2 cellular contexts compared by ENCODE assay signal in the genomic region with DNA sequence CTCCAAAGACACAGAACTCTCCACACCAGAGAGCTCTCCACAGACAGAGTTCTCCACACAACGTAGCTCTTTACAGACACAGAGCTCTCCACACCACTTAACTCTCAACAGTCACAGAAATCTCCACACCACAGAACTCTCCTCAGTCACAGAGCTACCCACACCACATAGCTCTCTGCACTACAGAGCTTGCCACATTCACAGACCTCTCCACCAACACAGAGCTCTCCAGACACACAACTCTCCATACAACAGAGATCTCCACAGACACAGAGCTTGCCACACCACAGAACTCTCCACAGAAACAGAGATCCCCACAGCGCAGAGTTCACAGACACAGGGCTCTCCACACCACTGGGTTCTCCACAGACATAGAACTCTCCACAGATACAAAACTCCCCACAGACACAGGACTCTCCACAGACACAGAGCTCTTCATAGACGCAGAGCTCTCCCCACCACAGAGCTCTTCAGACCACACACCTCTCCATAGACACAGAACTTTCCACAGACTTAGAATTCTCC.
TF ChIP-seq lines count a peak whose summit lies in the region.

No MANE protein-coding gene starts in this region.

TF ChIP-seq in WTC11, 78 proteins besides CTCF, POLR2A, EP300 and RAD21 (continued from another document):
- TF ChIP-seq, protein P1, sequence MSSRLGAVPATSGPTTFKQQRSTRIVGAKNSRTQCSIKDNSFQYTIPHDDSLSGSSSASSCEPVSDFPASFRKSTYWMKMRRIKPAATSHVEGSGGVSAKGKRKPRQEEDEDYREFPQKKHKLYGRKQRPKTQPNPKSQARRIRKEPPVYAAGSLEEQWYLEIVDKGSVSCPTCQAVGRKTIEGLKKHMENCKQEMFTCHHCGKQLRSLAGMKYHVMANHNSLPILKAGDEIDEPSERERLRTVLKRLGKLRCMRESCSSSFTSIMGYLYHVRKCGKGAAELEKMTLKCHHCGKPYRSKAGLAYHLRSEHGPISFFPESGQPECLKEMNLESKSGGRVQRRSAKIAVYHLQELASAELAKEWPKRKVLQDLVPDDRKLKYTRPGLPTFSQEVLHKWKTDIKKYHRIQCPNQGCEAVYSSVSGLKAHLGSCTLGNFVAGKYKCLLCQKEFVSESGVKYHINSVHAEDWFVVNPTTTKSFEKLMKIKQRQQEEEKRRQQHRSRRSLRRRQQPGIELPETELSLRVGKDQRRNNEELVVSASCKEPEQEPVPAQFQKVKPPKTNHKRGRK (CRISPR knock-in tag; IDR thresholded peaks at IDR 0.05; ENCODE audit: borderline replicate concordance): no peak
- TF ChIP-seq HMGA2 (CRISPR knock-in tag; IDR thresholded peaks at IDR 0.05): no peak
- TF ChIP-seq TEAD1 (CRISPR knock-in tag; IDR thresholded peaks at IDR 0.05): no peak
- no peak for TF ChIP-seq TCF7 (CRISPR knock-in tag; IDR thresholded peaks at IDR 0.05; ENCODE audit: low read depth)
- TF ChIP-seq, protein P2, sequence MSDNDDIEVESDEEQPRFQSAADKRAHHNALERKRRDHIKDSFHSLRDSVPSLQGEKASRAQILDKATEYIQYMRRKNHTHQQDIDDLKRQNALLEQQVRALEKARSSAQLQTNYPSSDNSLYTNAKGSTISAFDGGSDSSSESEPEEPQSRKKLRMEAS (CRISPR knock-in tag; IDR thresholded peaks at IDR 0.05): no peak
- TF ChIP-seq, protein P3, sequence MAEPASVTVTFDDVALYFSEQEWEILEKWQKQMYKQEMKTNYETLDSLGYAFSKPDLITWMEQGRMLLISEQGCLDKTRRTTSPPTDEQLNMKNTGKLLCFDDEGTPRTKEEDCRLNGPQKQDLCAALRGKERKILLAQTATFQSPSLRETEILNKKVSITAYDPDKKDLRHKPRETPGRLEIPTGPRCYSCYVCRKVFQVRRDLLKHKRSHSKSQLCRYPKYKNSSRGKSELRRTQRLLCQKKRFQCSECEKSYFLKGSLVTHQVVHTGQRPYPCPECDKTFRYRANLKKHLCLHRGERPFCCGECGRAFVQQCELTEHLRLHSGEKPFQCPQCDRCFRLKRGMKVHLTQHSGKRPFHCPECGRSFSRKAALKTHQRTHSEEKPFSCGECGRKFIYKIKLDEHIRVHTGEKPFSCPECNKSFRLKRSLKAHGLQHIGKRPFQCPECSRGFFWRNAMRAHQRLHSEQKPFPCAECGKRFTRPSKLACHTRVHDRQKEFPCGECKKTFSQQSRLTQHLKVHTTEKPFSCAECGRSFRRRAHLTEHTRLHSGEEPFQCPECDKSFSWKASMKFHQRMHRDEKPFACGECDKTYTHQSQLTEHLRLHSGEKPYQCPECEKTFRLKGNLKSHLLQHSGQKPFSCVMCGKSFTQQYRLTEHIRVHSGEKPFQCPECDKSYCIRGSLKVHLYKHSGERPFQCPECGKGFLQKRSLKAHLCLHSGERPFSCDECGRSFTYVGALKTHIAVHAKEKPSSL (CRISPR knock-in tag; conservative IDR thresholded peaks at IDR 0.05): no peak
- TF ChIP-seq NR3C1 (CRISPR knock-in tag; conservative IDR thresholded peaks at IDR 0.05; ENCODE audit: low read depth): no peak
TF ChIP-seq in WTC11: peak in this region for 0.

TF ChIP-seq in GM23338, 12 proteins besides CTCF, POLR2A, EP300 and RAD21 (continued from another document):
- no peak for TF ChIP-seq EZH2 (IDR thresholded peaks at IDR 0.05; ENCODE audit: low read depth, unreplicated experiment)
- TF ChIP-seq, protein P4, sequence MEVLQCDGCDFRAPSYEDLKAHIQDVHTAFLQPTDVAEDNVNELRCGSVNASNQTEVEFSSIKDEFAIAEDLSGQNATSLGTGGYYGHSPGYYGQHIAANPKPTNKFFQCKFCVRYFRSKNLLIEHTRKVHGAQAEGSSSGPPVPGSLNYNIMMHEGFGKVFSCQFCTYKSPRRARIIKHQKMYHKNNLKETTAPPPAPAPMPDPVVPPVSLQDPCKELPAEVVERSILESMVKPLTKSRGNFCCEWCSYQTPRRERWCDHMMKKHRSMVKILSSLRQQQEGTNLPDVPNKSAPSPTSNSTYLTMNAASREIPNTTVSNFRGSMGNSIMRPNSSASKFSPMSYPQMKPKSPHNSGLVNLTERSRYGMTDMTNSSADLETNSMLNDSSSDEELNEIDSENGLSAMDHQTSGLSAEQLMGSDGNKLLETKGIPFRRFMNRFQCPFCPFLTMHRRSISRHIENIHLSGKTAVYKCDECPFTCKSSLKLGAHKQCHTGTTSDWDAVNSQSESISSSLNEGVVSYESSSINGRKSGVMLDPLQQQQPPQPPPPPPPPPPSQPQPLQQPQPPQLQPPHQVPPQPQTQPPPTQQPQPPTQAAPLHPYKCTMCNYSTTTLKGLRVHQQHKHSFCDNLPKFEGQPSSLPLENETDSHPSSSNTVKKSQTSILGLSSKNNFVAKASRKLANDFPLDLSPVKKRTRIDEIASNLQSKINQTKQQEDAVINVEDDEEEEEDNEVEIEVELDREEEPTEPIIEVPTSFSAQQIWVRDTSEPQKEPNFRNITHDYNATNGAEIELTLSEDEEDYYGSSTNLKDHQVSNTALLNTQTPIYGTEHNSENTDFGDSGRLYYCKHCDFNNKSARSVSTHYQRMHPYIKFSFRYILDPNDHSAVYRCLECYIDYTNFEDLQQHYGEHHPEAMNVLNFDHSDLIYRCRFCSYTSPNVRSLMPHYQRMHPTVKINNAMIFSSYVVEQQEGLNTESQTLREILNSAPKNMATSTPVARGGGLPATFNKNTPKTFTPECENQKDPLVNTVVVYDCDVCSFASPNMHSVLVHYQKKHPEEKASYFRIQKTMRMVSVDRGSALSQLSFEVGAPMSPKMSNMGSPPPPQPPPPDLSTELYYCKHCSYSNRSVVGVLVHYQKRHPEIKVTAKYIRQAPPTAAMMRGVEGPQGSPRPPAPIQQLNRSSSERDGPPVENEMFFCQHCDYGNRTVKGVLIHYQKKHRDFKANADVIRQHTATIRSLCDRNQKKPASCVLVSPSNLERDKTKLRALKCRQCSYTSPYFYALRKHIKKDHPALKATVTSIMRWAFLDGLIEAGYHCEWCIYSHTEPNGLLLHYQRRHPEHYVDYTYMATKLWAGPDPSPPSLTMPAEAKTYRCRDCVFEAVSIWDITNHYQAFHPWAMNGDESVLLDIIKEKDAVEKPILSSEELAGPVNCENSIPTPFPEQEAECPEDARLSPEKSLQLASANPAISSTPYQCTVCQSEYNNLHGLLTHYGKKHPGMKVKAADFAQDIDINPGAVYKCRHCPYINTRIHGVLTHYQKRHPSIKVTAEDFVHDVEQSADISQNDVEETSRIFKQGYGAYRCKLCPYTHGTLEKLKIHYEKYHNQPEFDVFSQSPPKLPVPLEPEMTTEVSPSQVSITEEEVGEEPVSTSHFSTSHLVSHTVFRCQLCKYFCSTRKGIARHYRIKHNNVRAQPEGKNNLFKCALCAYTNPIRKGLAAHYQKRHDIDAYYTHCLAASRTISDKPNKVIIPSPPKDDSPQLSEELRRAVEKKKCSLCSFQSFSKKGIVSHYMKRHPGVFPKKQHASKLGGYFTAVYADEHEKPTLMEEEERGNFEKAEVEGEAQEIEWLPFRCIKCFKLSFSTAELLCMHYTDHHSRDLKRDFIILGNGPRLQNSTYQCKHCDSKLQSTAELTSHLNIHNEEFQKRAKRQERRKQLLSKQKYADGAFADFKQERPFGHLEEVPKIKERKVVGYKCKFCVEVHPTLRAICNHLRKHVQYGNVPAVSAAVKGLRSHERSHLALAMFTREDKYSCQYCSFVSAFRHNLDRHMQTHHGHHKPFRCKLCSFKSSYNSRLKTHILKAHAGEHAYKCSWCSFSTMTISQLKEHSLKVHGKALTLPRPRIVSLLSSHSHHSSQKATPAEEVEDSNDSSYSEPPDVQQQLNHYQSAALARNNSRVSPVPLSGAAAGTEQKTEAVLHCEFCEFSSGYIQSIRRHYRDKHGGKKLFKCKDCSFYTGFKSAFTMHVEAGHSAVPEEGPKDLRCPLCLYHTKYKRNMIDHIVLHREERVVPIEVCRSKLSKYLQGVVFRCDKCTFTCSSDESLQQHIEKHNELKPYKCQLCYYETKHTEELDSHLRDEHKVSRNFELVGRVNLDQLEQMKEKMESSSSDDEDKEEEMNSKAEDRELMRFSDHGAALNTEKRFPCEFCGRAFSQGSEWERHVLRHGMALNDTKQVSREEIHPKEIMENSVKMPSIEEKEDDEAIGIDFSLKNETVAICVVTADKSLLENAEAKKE (CRISPR knock-in tag; IDR thresholded peaks at IDR 0.05): no peak
- no peak for TF ChIP-seq POLR2AphosphoS5 (IDR thresholded peaks at IDR 0.05; ENCODE audit: low read depth)
- no peak for TF ChIP-seq CREB1 (CRISPR knock-in tag; IDR thresholded peaks at IDR 0.05; ENCODE audit: low read depth)
- no peak for TF ChIP-seq ZNF331 (CRISPR knock-in tag; IDR thresholded peaks at IDR 0.05; ENCODE audit: low read depth)
- no peak for TF ChIP-seq NANOG (IDR thresholded peaks at IDR 0.05; ENCODE audit: borderline replicate concordance)
- no peak for TF ChIP-seq STAT1 (IDR thresholded peaks at IDR 0.05; ENCODE audit: unreplicated experiment)
